ENCODE assay signal across 15 cellular contexts in genomic region chr22:45533731-45534130, GRCh38. TPM values are rescaled to one million over a fixed set of nuclear protein-coding genes. Genes with fewer than 3 reads are reported as not detected.
A peak's percentile ranks its signal among the peaks of the same experiment; 100 is the strongest.
DNase-seq lines count a peak whose midpoint lies in the region; ATAC-seq and TF ChIP-seq lines count a peak whose summit lies in the region.
"Had no signal": no experiment of that assay in that cellular context is flagged by ENCODE, and none has a peak within 500 bp of the region (broad histone marks: within the 10 kb centered on the region; RNA-seq: fewer than 3 reads in every experiment).

No MANE protein-coding gene starts in this region.

- peak overlapping the region; percentile 26; the same call in 1 of the 2 replicates for H4K91ac ChIP-seq in IMR-90 (ENCODE audit: insufficient read depth, low read depth, low read length)

- TF ChIP-seq CTCF in IMR-90 (conservative IDR thresholded peaks at IDR 0.05; ENCODE audit: low read depth, low read length) (no peak), esophagus squamous epithelium (IDR thresholded peaks at IDR 0.05) (peak in 1 of 6 experiments; percentile 12), sigmoid colon (IDR thresholded peaks at IDR 0.05) (no peak), foreskin fibroblast (IDR thresholded peaks at IDR 0.05; ENCODE audit: low read depth, low read length) (no peak)

- peak overlapping the region; percentile 56 for H3K4ac ChIP-seq in IMR-90 (ENCODE audit: low read depth, low read length)

- dilution Hi-C loops in IMR-90 (cut with HindIII; ENCODE audit: low sequenced_read_pairs, unreplicated experiment): no loop called here

- peak overlapping the region in 1 of 2 experiments; percentile 16; a peak in 1 of 4 replicates for H4K8ac ChIP-seq in IMR-90 (ENCODE audit: low read depth in 2 of 2, low read length in 2 of 2)

- no peak overlapping the region for H3K9ac ChIP-seq in IMR-90 (ENCODE audit: low read depth, low read length)
- H3K9ac ChIP-seq: BLaER1 treated with 17β-estradiol and CSF1 and Interleukin-3, amounts not matched to agents 10 nM and 100 nM; SK-N-SH had no signal

- H3K4me3 ChIP-seq in IMR-90 (ENCODE audit: insufficient read depth, low read depth, low read length) (no peak overlapping the region), esophagus squamous epithelium (peak overlapping the region in 3 of 4 donors; percentile 7 to 23 (median 19)), sigmoid colon (no peak overlapping the region), foreskin fibroblast (ENCODE audit: low read depth in 1 of 2, low read length in 2 of 2) (no peak overlapping the region)
- H3K4me3 ChIP-seq: BLaER1 treated with 17β-estradiol and CSF1 and Interleukin-3, amounts not matched to agents 10 nM and 100 nM had no signal

- H4K20me1 ChIP-seq in IMR-90 (ENCODE audit: insufficient read depth, low read length): peaks cover 16% of the 10 kb centered on the region

- no TSS peak for BruUV-seq in IMR-90 (replicated peaks; lab: Mats Ljungman, UMichigan)

- TF ChIP-seq RAD21 in IMR-90 (IDR thresholded peaks at IDR 0.05; ENCODE audit: low read length): no peak

- no peak for TF ChIP-seq EP300 in sigmoid colon (IDR thresholded peaks at IDR 0.05)

- DNase-seq in NCI-H1105 treated with DMSO at 0.1 percent for 48 hours (lab: John Stamatoyannopoulos, UW) (peak; percentile 54), NCI-H1105 (lab: John Stamatoyannopoulos, UW) (no peak), IMR-90 (no peak), esophagus squamous epithelium (lab: John Stamatoyannopoulos, UW) (no peak), sigmoid colon (no peak), foreskin fibroblast (no peak), DMS79 (lab: John Stamatoyannopoulos, UW) (no peak), medulla oblongata (ENCODE audit: extremely low spot score) (no peak)
- DNase-seq: 8988T, H9, MV-4-11, NCI-H510A, SK-N-SH, T-helper 1 cell had no signal

- no peak overlapping the region for H2AFZ ChIP-seq in IMR-90 (replicated peaks; ENCODE audit: low read length, poor library complexity)

- H3K36me3 ChIP-seq in IMR-90 (ENCODE audit: control insufficient read depth, insufficient read depth, low read length) (peaks cover 50% of the 10 kb centered on the region; the same call in 1 of the 2 replicates), esophagus squamous epithelium (peaks cover 0 to 24% (median 0%) of the 10 kb centered on the region in 3 donors), sigmoid colon (no peaks in the 10 kb centered on the region)

- peak overlapping the region; percentile 37; the same call in 1 of the 3 replicates for H2BK15ac ChIP-seq in IMR-90 (ENCODE audit: low read depth, low read length)

- in situ Hi-C loops in IMR-90 (cut with MboI; ENCODE audit: low sequenced_read_pairs): no loop called here

- peak overlapping the region; percentile 66; the same call in 1 of the 2 replicates for H3K27ac ChIP-seq in IMR-90 (ENCODE audit: insufficient read depth, low read length)
- H3K27ac ChIP-seq in esophagus squamous epithelium: peak overlapping the region; percentile 67 to 92 (median 82)
- H3K27ac ChIP-seq in sigmoid colon: peak overlapping the region in 3 of 4 donors; percentile 3 to 77 (median 36)
- H3K27ac ChIP-seq: BLaER1 treated with 17β-estradiol and CSF1 and Interleukin-3, amounts not matched to agents 10 nM and 100 nM had no signal

- peaks cover 24% of the 10 kb centered on the region for H3K9me1 ChIP-seq in IMR-90 (ENCODE audit: insufficient read depth, low read length)

- no peak overlapping the region for H2BK5ac ChIP-seq in IMR-90 (ENCODE audit: low read depth, low read length, poor library complexity, severe bottlenecking)

- no peak overlapping the region for H2AK9ac ChIP-seq in IMR-90 (replicated peaks; ENCODE audit: low read depth, low read length, poor library complexity)

- H3K18ac ChIP-seq in IMR-90 (ENCODE audit: low read depth, low read length): peak overlapping the region; percentile 9; the same call in 1 of the 2 replicates

- ATAC-seq in IMR-90 (ENCODE audit: low read depth): no peak

- peak overlapping the region; percentile 20; the same call in 1 of the 2 replicates for H2BK20ac ChIP-seq in IMR-90 (ENCODE audit: low read depth, low read length)

- POLR2A ChIA-PET in IMR-90 (lab: Charles Lee; ENCODE audit: unreplicated experiment): no interaction called here

- CTCF ChIA-PET in IMR-90 (lab: Yijun Ruan, JAX): no interaction called here

- TF ChIP-seq POLR2A in IMR-90 (IDR thresholded peaks at IDR 0.05; ENCODE audit: low read depth, low read length) (no peak), esophagus squamous epithelium (IDR thresholded peaks at IDR 0.05) (no peak), sigmoid colon (IDR thresholded peaks at IDR 0.05) (no peak)

- H4K5ac ChIP-seq in IMR-90 (ENCODE audit: low read depth, low read length): peak overlapping the region; percentile 18; the same call in 1 of the 2 replicates

- peaks cover 0 to 40% of the 10 kb centered on the region in 2 experiments; a peak in 2 of 4 replicates for H3K79me1 ChIP-seq in IMR-90 (ENCODE audit: low read depth in 1 of 2, low read length in 2 of 2)

- no peak overlapping the region for H3K23ac ChIP-seq in IMR-90 (ENCODE audit: low read depth, low read length)

- peak overlapping the region; percentile 38; the same call in 1 of the 2 replicates for H2BK120ac ChIP-seq in IMR-90 (ENCODE audit: low read depth, low read length)

- no peak overlapping the region for H3K56ac ChIP-seq in IMR-90 (ENCODE audit: extremely low read depth, insufficient read depth, low read length)

- intact Hi-C loops in IMR-90 (cut with micrococcal nuclease): no loop called here
- intact Hi-C loops in esophagus squamous epithelium (cut with DNase I): no loop called here
- intact Hi-C loops in sigmoid colon (cut with DNase I): no loop called here

- no peaks in the 10 kb centered on the region for H3K9me3 ChIP-seq in IMR-90 (ENCODE audit: control insufficient read depth, insufficient read depth, low read length)
- no peaks in the 10 kb centered on the region for H3K9me3 ChIP-seq in esophagus squamous epithelium
- H3K9me3 ChIP-seq in sigmoid colon: no peaks in the 10 kb centered on the region
- H3K9me3 ChIP-seq: BLaER1 treated with 17β-estradiol and CSF1 and Interleukin-3, amounts not matched to agents 10 nM and 100 nM; SK-N-SH had no signal

- H3K27me3 ChIP-seq in IMR-90 (ENCODE audit: control insufficient read depth, insufficient read depth, low read length): no peaks in the 10 kb centered on the region
- H3K27me3 ChIP-seq in esophagus squamous epithelium: no peaks in the 10 kb centered on the region
- no peaks in the 10 kb centered on the region for H3K27me3 ChIP-seq in sigmoid colon

- H2AK5ac ChIP-seq in IMR-90 (ENCODE audit: low read depth, low read length): peak overlapping the region; percentile 51

- H3K4me2 ChIP-seq in IMR-90 (ENCODE audit: low read depth, low read length): no peak overlapping the region; the same call in 1 of the 2 replicates
- H3K4me2 ChIP-seq: BLaER1 treated with 17β-estradiol and CSF1 and Interleukin-3, amounts not matched to agents 10 nM and 100 nM; SK-N-SH had no signal

- H3K4me1 ChIP-seq in IMR-90 (ENCODE audit: control insufficient read depth, insufficient read depth, low read length) (peaks cover 62% of the 10 kb centered on the region), esophagus squamous epithelium (peaks cover 49 to 98% (median 74%) of the 10 kb centered on the region in 3 donors), sigmoid colon (peaks cover 0 to 53% (median 50%) of the 10 kb centered on the region in 4 donors)

- 75% methylated on average over 10 of the region's 16 CpGs; no CpG with 5 or more reads in 1 of the 2 experiments for WGBS in IMR-90 (ENCODE audit: extremely low coverage in 2 of 2, insufficient read length in 1 of 2), 2 experiments
- 50% methylated on average over 1 of the region's 16 CpGs; no CpG with 5 or more reads in 1 of the 2 donors for WGBS in esophagus squamous epithelium, 2 donors
- WGBS in sigmoid colon, 2 donors: 91 to 92% methylated on average over 16 of the region's 16 CpGs

- H3K14ac ChIP-seq in IMR-90 (replicated peaks; ENCODE audit: low read depth, low read length): peak overlapping the region; percentile 16; the same call in 1 of the 2 replicates

TF ChIP-seq in IMR-90, 13 proteins besides CTCF, POLR2A, EP300 and RAD21:
- no peak for TF ChIP-seq SMC3 (IDR thresholded peaks at IDR 0.05; ENCODE audit: low read depth, low read length)

RNA-seq across cellular contexts. Expression of gene FBLN1, which starts 31.0 kb away (rescaled TPM):
- total RNA-seq in IMR-90 (2012; rRNA removed) (11.3 and 11.4 TPM in 2 replicates), esophagus squamous epithelium (100 to 1,000 TPM in 2 of 4 donors, 10 to 100 TPM in 2; 33.7 to 546 (median 86.3) TPM), sigmoid colon (100 to 1,000 TPM; 123 to 230 (median 205) TPM)
- polyA plus RNA-seq in IMR-90 (2012; rRNA removed) (80.8 and 87.9 TPM in 2 replicates), sigmoid colon (10 to 100 TPM in 2 of 3 donors, 1 to 10 TPM in 1; 9.0 to 43.6 (median 33.0) TPM)
- 107 and 230 TPM in 2 replicates for polyA plus RNA-seq in IMR-90 (2012; cell fraction: cytosol; rRNA removed)
- polyA plus RNA-seq in IMR-90 (2012; cell fraction: nucleus; rRNA removed; ENCODE audit: low replicate concordance): 78.8 and 81.4 TPM in 2 replicates

Comparison
In these comparisons a context has a peak if more than half of its experiments do, and no peak if none do; other contexts are left out.
1. H3K4me3 ChIP-seq: peak in esophagus squamous epithelium (3 of 4); none in IMR-90 (single experiment), sigmoid colon (0 of 4) and foreskin fibroblast (0 of 2).
2. Peak in every context shown above with its lines, with median percentiles within 50 percentile points of each other: H3K27ac ChIP-seq.